ENCODE assay signal across 8 cellular contexts in genomic region chr3:160413613-160414248, GRCh38. TPM values are rescaled to one million over a fixed set of nuclear protein-coding genes. Genes with fewer than 3 reads are reported as not detected.
A peak's percentile ranks its signal among the peaks of the same experiment; 100 is the strongest.
DNase-seq lines count a peak whose midpoint lies in the region; ATAC-seq and TF ChIP-seq lines count a peak whose summit lies in the region.

No MANE protein-coding gene starts in this region.

- DNase-seq in COLO668 (lab: John Stamatoyannopoulos, UW; ENCODE audit: unreplicated experiment) (peak; percentile 33), Karpas-422 (peak; percentile 83), PC-9 (peak; percentile 61 to 67), fibroblast of gingiva (ENCODE audit: low read depth) (peak; percentile 74), neural crest cell (ENCODE audit: low read depth, low spot score) (peak; percentile 63), thoracic aorta (ENCODE audit: low spot score) (no peak)
- DNase-seq in activated T-cell treated with anti-CD3 and anti-CD28 coated beads, Interleukin-2, amount 50 U/mL, for 1 hour, result peak; percentile 55

- ATAC-seq in GM21367 (IDR thresholded peaks at IDR 0.05; ENCODE audit: unreplicated experiment) (peak; percentile 66), thoracic aorta (ENCODE audit: insufficient number of reproducible peaks, low FRiP score, low read depth) (peak; percentile 44)

- no TSS peak for BruUV-seq in PC-9 (replicated peaks; lab: Mats Ljungman, UMichigan)

- CTCF ChIA-PET in PC-9 (lab: Charles Lee), result interaction anchor here (0.7 to 0.9 kb wide), 4 partner anchors 12 to 1165 kb away, joined by 3 to 9 read pairs (median 4); no protein-coding TSS in a partner anchor

- H3K27me3 ChIP-seq in Karpas-422 (ENCODE audit: low read length), result no peaks in the 10 kb centered on the region
- no peaks in the 10 kb centered on the region for H3K27me3 ChIP-seq in PC-9 (ENCODE audit: insufficient read depth, low read depth)
- H3K27me3 ChIP-seq in thoracic aorta (replicated peaks; ENCODE audit: insufficient read depth), result no peaks in the 10 kb centered on the region

- H3K4me1 Mint-ChIP-seq in neural crest cell, result peaks cover 5% of the 10 kb centered on the region

- peak overlapping the region; percentile 33 for H3K4me3 Mint-ChIP-seq in neural crest cell

- TF ChIP-seq CTCF in PC-9 (conservative IDR thresholded peaks at IDR 0.05) (peak; percentile 94), neural crest cell (conservative IDR thresholded peaks at IDR 0.05) (peak; percentile 92), thoracic aorta (IDR thresholded peaks at IDR 0.05) (peak; percentile 83)

- H3K4me2 ChIP-seq in Karpas-422 (ENCODE audit: low read depth, low read length, poor library complexity, severe bottlenecking) (no peak overlapping the region), PC-9 (no peak overlapping the region)

- no peaks in the 10 kb centered on the region for H3K9me3 Mint-ChIP-seq in neural crest cell

- peaks cover 65% of the 10 kb centered on the region for H3F3A ChIP-seq in PC-9 (ENCODE audit: insufficient read depth, low read depth)

- H3K9me3 ChIP-seq in Karpas-422 (ENCODE audit: low read length), result no peaks in the 10 kb centered on the region
- H3K9me3 ChIP-seq in PC-9 (ENCODE audit: insufficient read depth, low read depth), result no peaks in the 10 kb centered on the region
- H3K9me3 ChIP-seq in thoracic aorta, result no peaks in the 10 kb centered on the region

- intact Hi-C loops in PC-9 (cut with micrococcal nuclease; ENCODE audit: unreplicated experiment), result loop anchor here (1.0 to 2.0 kb wide), 3 partner anchors 249 to 1150 kb away; no protein-coding TSS in a partner anchor

- no peak overlapping the region for H3K27ac ChIP-seq in Karpas-422 (ENCODE audit: low read length)
- H3K27ac ChIP-seq in PC-9, result no peak overlapping the region
- no peak overlapping the region for H3K27ac ChIP-seq in thoracic aorta

- H3K9me2 ChIP-seq in Karpas-422 (replicated peaks; ENCODE audit: insufficient read depth, low read length), result no peaks in the 10 kb centered on the region
- no peaks in the 10 kb centered on the region for H3K9me2 ChIP-seq in PC-9 (ENCODE audit: insufficient read depth)

- peaks cover 82% of the 10 kb centered on the region for H3K36me3 ChIP-seq in Karpas-422 (ENCODE audit: insufficient read depth, low read length)
- peaks cover 80% of the 10 kb centered on the region for H3K36me3 ChIP-seq in PC-9 (ENCODE audit: low read depth)
- peaks cover 3% of the 10 kb centered on the region for H3K36me3 ChIP-seq in thoracic aorta

- H4K20me1 ChIP-seq in Karpas-422 (ENCODE audit: insufficient read depth, low read depth, low read length) (peaks cover 4% of the 10 kb centered on the region; the same call in 1 of the 2 replicates), PC-9 (ENCODE audit: insufficient read depth) (peaks cover 6% of the 10 kb centered on the region)

- H2AFZ ChIP-seq in Karpas-422 (ENCODE audit: low read length) (no peak overlapping the region), PC-9 (no peak overlapping the region)

- no peak overlapping the region for H3K27ac Mint-ChIP-seq in neural crest cell (ENCODE audit: unreplicated experiment)

- H3K4me3 ChIP-seq in Karpas-422 (ENCODE audit: low read length) (no peak overlapping the region), PC-9 (no peak overlapping the region), thoracic aorta (no peak overlapping the region)

- peaks cover 86% of the 10 kb centered on the region for H3K79me2 ChIP-seq in Karpas-422 (ENCODE audit: low read length)
- H3K79me2 ChIP-seq in PC-9 (ENCODE audit: low read depth), result peaks cover 48% of the 10 kb centered on the region

- POLR2A ChIA-PET in PC-9 (lab: Charles Lee; ENCODE audit: unreplicated experiment), result no interaction called here

- H3K27me3 Mint-ChIP-seq in neural crest cell (ENCODE audit: low read depth), result no peaks in the 10 kb centered on the region

- peaks cover 2% of the 10 kb centered on the region for H3K36me3 Mint-ChIP-seq in neural crest cell (ENCODE audit: low read depth)

- H3K4me1 ChIP-seq in Karpas-422 (ENCODE audit: low read length), result no peaks in the 10 kb centered on the region
- H3K4me1 ChIP-seq in PC-9 (replicated peaks; ENCODE audit: insufficient read depth), result no peaks in the 10 kb centered on the region
- H3K4me1 ChIP-seq in thoracic aorta (ENCODE audit: control insufficient read depth in 1 of 2, low read depth in 2 of 2), result no peaks in the 10 kb centered on the region

- no peak overlapping the region for H3K9ac ChIP-seq in Karpas-422 (ENCODE audit: low read length)

RNA-seq across cellular contexts. Expression of gene SMC4, which starts 14.3 kb away (rescaled TPM):
- 99.1 and 173 TPM in 2 replicates for total RNA-seq in Karpas-422 (2014; rRNA removed; shearing (Covaris generic); ENCODE audit: low replicate concordance)
- 138 and 181 TPM in 2 replicates for total RNA-seq in PC-9 (2021)
- total RNA-seq in neural crest cell, result 175 and 180 TPM in 2 replicates
- total RNA-seq in thoracic aorta, result 10 to 100 TPM; 70.2 to 97.2 TPM

RNA-seq across cellular contexts. Expression of gene IFT80, which starts 14.7 kb away (rescaled TPM):
- total RNA-seq in Karpas-422 (2014; rRNA removed; shearing (Covaris generic); ENCODE audit: low replicate concordance), result 40.7 and 44.8 TPM in 2 replicates
- 47.9 and 59.4 TPM in 2 replicates for total RNA-seq in PC-9 (2021)
- 38.4 and 45.7 TPM in 2 replicates for total RNA-seq in neural crest cell
- 10 to 100 TPM; 44.1 to 61.4 TPM for total RNA-seq in thoracic aorta

RNA-seq across cellular contexts. Expression of gene TRIM59, which starts 35.9 kb away (rescaled TPM):
- total RNA-seq in Karpas-422 (2014; rRNA removed; shearing (Covaris generic); ENCODE audit: low replicate concordance), result 7.0 and 39.3 TPM in 2 replicates
- total RNA-seq in PC-9 (2021) (14.4 and 23.3 TPM in 2 replicates), neural crest cell (39.0 and 47.4 TPM in 2 replicates), thoracic aorta (1 to 10 TPM; 4.1 to 5.3 TPM)
